In the genomic region with DNA sequence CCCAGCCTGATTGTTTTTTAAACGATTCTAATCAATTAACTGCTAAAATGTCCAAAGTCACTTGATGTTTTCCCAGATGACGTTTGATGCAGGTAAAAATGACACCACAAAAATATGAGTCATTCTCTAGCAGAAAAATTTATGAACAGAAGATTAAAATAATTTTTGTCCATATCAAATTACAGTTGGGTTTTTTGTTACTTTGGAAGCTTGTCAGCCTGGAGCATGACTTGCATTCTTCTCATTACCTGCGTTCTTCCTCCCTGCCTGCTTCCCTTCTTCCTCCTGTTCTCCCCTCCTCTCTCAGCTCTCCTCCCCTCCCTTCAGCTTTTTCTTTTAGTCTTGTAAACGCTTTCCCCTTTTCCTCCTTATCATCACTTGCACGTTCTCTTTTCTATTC, we compare ENCODE assay signal across 17 cellular contexts. TPM values are rescaled to one million over a fixed set of nuclear protein-coding genes. Genes with fewer than 3 reads are reported as not detected.
A peak's percentile ranks its signal among the peaks of the same experiment; 100 is the strongest.
DNase-seq lines count a peak whose midpoint lies in the region; ATAC-seq and TF ChIP-seq lines count a peak whose summit lies in the region.
"Had no signal": no experiment of that assay in that cellular context is flagged by ENCODE, and none has a peak within 500 bp of the region (broad histone marks: within the 10 kb centered on the region; RNA-seq: fewer than 3 reads in every experiment).

No MANE protein-coding gene starts in this region.

- POLR2A ChIA-PET in RWPE1 (lab: Yijun Ruan, JAX; ENCODE audit: low non-redundant PET), result no interaction called here

- peak overlapping the region; percentile 62 for H3K27ac ChIP-seq in RWPE1
- H3K27ac ChIP-seq: BLaER1 had no signal

- no peaks in the 10 kb centered on the region for H3K27me3 Mint-ChIP-seq in activated naive CD8-positive, alpha-beta T cell treated with anti-CD3 and anti-CD28 coated beads for 36 hours
- no peaks in the 10 kb centered on the region for H3K27me3 Mint-ChIP-seq in activated naive CD8-positive, alpha-beta T cell treated with anti-CD3 and anti-CD28 coated beads, Interleukin-2, amount 50 U/mL, for 24 hours
- H3K27me3 Mint-ChIP-seq in chondrocyte (ENCODE audit: low read depth), result no peaks in the 10 kb centered on the region

- TF ChIP-seq CTCF in RWPE1 (conservative IDR thresholded peaks at IDR 0.05; ENCODE audit: low read depth) (no peak), chondrocyte (IDR thresholded peaks at IDR 0.05) (no peak)

- no peak for ATAC-seq in activated naive CD8-positive, alpha-beta T cell treated with anti-CD3 and anti-CD28 coated beads, Interleukin-2, amount 50 U/mL, for 24 hours

- H3K9me3 Mint-ChIP-seq in activated naive CD8-positive, alpha-beta T cell treated with anti-CD3 and anti-CD28 coated beads for 36 hours, result no peaks in the 10 kb centered on the region
- no peaks in the 10 kb centered on the region for H3K9me3 Mint-ChIP-seq in activated naive CD8-positive, alpha-beta T cell treated with anti-CD3 and anti-CD28 coated beads, Interleukin-2, amount 50 U/mL, for 24 hours
- no peaks in the 10 kb centered on the region for H3K9me3 Mint-ChIP-seq in chondrocyte (ENCODE audit: low read depth)
- H3K9me3 Mint-ChIP-seq: T-helper 1 cell treated with Interleukin-12 subunit alpha and Interleukin-12 subunit beta and Interleukin-4 antibody, amounts not matched to agents 30 μg/mL and 1 μg/mL, for 36 hours had no signal

- CTCF ChIA-PET in RWPE1 (lab: Yijun Ruan, JAX), result no interaction called here

- H3K27ac Mint-ChIP-seq in activated naive CD8-positive, alpha-beta T cell treated with anti-CD3 and anti-CD28 coated beads for 36 hours, result peak overlapping the region; percentile 29
- H3K27ac Mint-ChIP-seq in activated naive CD8-positive, alpha-beta T cell treated with anti-CD3 and anti-CD28 coated beads, Interleukin-2, amount 50 U/mL, for 24 hours, result no peak overlapping the region
- H3K27ac Mint-ChIP-seq in chondrocyte (ENCODE audit: unreplicated experiment), result peak overlapping the region; percentile 68
- H3K27ac Mint-ChIP-seq: T-helper 1 cell treated with Interleukin-12 subunit alpha and Interleukin-12 subunit beta and Interleukin-4 antibody, amounts not matched to agents 30 μg/mL and 1 μg/mL, for 36 hours had no signal

- DNase-seq in activated naive CD8-positive, alpha-beta T cell treated with anti-CD3 and anti-CD28 coated beads for 36 hours, result no peak
- DNase-seq in activated naive CD8-positive, alpha-beta T cell treated with anti-CD3 and anti-CD28 coated beads, Interleukin-2, amount 50 U/mL, for 24 hours, result no peak
- DNase-seq in RWPE1 (ENCODE audit: low spot score) (no peak), chondrocyte (ENCODE audit: low spot score) (no peak), DMS 273 (lab: John Stamatoyannopoulos, UW; ENCODE audit: unreplicated experiment) (no peak), dermis blood vessel endothelial cell (no peak)
- DNase-seq in stimulated activated CD4-positive, alpha-beta T cell treated with anti-CD3 and anti-CD28 coated beads, Interleukin-4, amount 100 ng/mL, for 4 hours, result no peak
- no peak for DNase-seq in stimulated activated CD8-positive, alpha-beta memory T cell treated with anti-CD3 and anti-CD28 coated beads, Interleukin-4, amount 100 ng/mL, for 48 hours
- DNase-seq: 8988T, DMS 273 treated with DMSO at 0.1 percent for 48 hours, KG1, NCI-H146, NCI-H2081, NCI-H510A treated with DMSO at 0.1 percent for 48 hours, SHP77 treated with DMSO at 0.1 percent for 48 hours had no signal

- H3K4me1 Mint-ChIP-seq in activated naive CD8-positive, alpha-beta T cell treated with anti-CD3 and anti-CD28 coated beads for 36 hours, result no peaks in the 10 kb centered on the region
- no peaks in the 10 kb centered on the region for H3K4me1 Mint-ChIP-seq in activated naive CD8-positive, alpha-beta T cell treated with anti-CD3 and anti-CD28 coated beads, Interleukin-2, amount 50 U/mL, for 24 hours
- H3K4me1 Mint-ChIP-seq in chondrocyte (ENCODE audit: low read depth), result peaks cover 15% of the 10 kb centered on the region

- no peak overlapping the region for H3K4me3 Mint-ChIP-seq in activated naive CD8-positive, alpha-beta T cell treated with anti-CD3 and anti-CD28 coated beads for 36 hours
- H3K4me3 Mint-ChIP-seq in activated naive CD8-positive, alpha-beta T cell treated with anti-CD3 and anti-CD28 coated beads, Interleukin-2, amount 50 U/mL, for 24 hours, result no peak overlapping the region
- H3K4me3 Mint-ChIP-seq in chondrocyte (ENCODE audit: unreplicated experiment), result no peak overlapping the region
- H3K4me3 Mint-ChIP-seq: T-helper 1 cell treated with Interleukin-12 subunit alpha and Interleukin-12 subunit beta and Interleukin-4 antibody, amounts not matched to agents 30 μg/mL and 1 μg/mL, for 36 hours had no signal

- peaks cover 34% of the 10 kb centered on the region for H3K36me3 Mint-ChIP-seq in activated naive CD8-positive, alpha-beta T cell treated with anti-CD3 and anti-CD28 coated beads for 36 hours
- H3K36me3 Mint-ChIP-seq in activated naive CD8-positive, alpha-beta T cell treated with anti-CD3 and anti-CD28 coated beads, Interleukin-2, amount 50 U/mL, for 24 hours (ENCODE audit: low read depth), result peaks cover 45% of the 10 kb centered on the region
- H3K36me3 Mint-ChIP-seq in chondrocyte (ENCODE audit: low read depth), result no peaks in the 10 kb centered on the region

RNA-seq across cellular contexts. Expression of gene IL15RA, which starts 18.7 kb away (rescaled TPM):
- 10 to 100 TPM; 27.8 to 30.0 TPM for total RNA-seq in activated naive CD8-positive, alpha-beta T cell treated with anti-CD3 and anti-CD28 coated beads for 36 hours
- total RNA-seq in chondrocyte, result 0.56 to 0.65 TPM in 2 of 3 replicates, not detected in the other
- total RNA-seq in dermis blood vessel endothelial cell, result 13.9 and 15.7 TPM in 2 replicates
